In the genomic region with DNA sequence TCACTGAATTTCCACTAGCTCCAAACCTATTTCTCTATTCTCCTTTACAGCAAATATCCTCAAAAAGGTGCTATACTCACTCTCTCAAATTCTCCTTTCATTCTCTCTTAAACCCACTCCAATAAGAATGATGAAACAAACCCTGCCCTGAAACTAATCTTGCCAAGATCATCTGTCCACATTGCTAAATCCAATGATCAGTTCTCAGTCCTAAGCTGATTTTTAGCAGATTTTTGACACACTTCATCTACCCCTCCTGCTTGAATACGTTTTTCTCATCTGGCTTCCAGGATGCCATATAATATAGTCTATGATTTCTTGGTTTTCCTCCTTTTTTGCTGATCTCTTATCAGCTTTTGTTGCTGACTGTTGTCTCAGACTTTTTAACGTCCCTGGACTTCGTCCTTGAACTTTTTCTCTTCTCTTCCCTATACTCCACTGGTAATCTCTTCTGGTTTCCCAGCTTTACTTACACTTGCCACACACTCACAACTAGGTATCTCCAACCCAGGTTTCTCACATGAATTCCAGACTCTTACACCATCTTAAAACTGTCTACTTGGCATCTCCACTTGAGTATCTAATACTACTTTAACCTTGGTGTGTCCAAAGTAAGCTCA, we compare ENCODE assay signal across 22 cellular contexts. TPM values are rescaled to one million over a fixed set of nuclear protein-coding genes. Genes with fewer than 3 reads are reported as not detected.
DNase-seq lines count a peak whose midpoint lies in the region; ATAC-seq and TF ChIP-seq lines count a peak whose summit lies in the region.
"Had no signal": no experiment of that assay in that cellular context is flagged by ENCODE, and none has a peak within 500 bp of the region (broad histone marks: within the 10 kb centered on the region; RNA-seq: fewer than 3 reads in every experiment).

No MANE protein-coding gene starts in this region.

- H3K27me3 Mint-ChIP-seq in MCF 10A (ENCODE audit: insufficient read depth, unreplicated experiment): no peaks in the 10 kb centered on the region
- H3K27me3 Mint-ChIP-seq in brain: no peaks in the 10 kb centered on the region
- no peaks in the 10 kb centered on the region for H3K27me3 Mint-ChIP-seq in type B pancreatic cell
- H3K27me3 Mint-ChIP-seq: IgD-negative memory B cell had no signal

- peak; percentile 31 to 52 for TF ChIP-seq RAD21 in liver (IDR thresholded peaks at IDR 0.05)

- H3K9me3 Mint-ChIP-seq in MCF 10A (ENCODE audit: unreplicated experiment) (no peaks in the 10 kb centered on the region), brain (no peaks in the 10 kb centered on the region), type B pancreatic cell (no peaks in the 10 kb centered on the region)
- H3K9me3 Mint-ChIP-seq: CD14-positive monocyte, H9, IgD-negative memory B cell had no signal

- H2AFZ ChIP-seq in PC-3 (ENCODE audit: low read length): no peak overlapping the region

- DNase-seq in MCF 10A (ENCODE audit: unreplicated experiment) (no peak), breast epithelium (ENCODE audit: low spot score in 2 of 2) (no peak), type B pancreatic cell (ENCODE audit: extremely low spot score, unreplicated experiment) (no peak), PC-3 (no peak), foreskin keratinocyte (no peak)
- no peak for DNase-seq in effector memory CD4-positive, alpha-beta T cell
- DNase-seq: DMS79 treated with DMSO at 0.1 percent for 48 hours, H9, Kasumi-1, NCI-H1092 treated with DMSO at 0.1 percent for 48 hours, NCI-H2081, NCI-H2171 treated with DMSO at 0.1 percent for 48 hours, NCI-H446 treated with DMSO at 0.1 percent for 48 hours, NCI-H69, RPMI8226, SIG-M5 had no signal

- H3K4me2 ChIP-seq in PC-3 (ENCODE audit: low read length): no peak overlapping the region

- peaks cover 5% of the 10 kb centered on the region; the same call in 1 of the 2 replicates for H3K79me2 ChIP-seq in PC-3 (ENCODE audit: low read length)

- CTCF ChIA-PET in MCF 10A (lab: Yijun Ruan, JAX): no interaction called here
- CTCF ChIA-PET in PC-3 (lab: Charles Lee): no interaction called here

- H4K20me1 ChIP-seq in PC-3 (ENCODE audit: low read length): no peaks in the 10 kb centered on the region

- H3K4me3 ChIP-seq in breast epithelium: no peak overlapping the region
- no peak overlapping the region for H3K4me3 ChIP-seq in liver (ENCODE audit: low read depth in 1 of 3, low read length in 3 of 3)
- H3K4me3 ChIP-seq in PC-3 (ENCODE audit: low read length): no peak overlapping the region
- H3K4me3 ChIP-seq in effector memory CD4-positive, alpha-beta T cell (ENCODE audit: insufficient read depth, low read depth, low read length, poor library complexity, severe bottlenecking): no peak overlapping the region

- no peak for ATAC-seq in PC-3
- ATAC-seq in foreskin keratinocyte: no peak

- TF ChIP-seq POLR2A in breast epithelium (IDR thresholded peaks at IDR 0.05): no peak

- H3K9me3 ChIP-seq in breast epithelium: no peaks in the 10 kb centered on the region
- H3K9me3 ChIP-seq in liver (ENCODE audit: control insufficient read depth in 4 of 4, low read length in 3 of 4): no peaks in the 10 kb centered on the region
- no peaks in the 10 kb centered on the region for H3K9me3 ChIP-seq in PC-3 (ENCODE audit: low read length)
- H3K9me3 ChIP-seq in effector memory CD4-positive, alpha-beta T cell (ENCODE audit: control insufficient read depth, low read length): no peaks in the 10 kb centered on the region

- H3K27ac ChIP-seq in breast epithelium (no peak overlapping the region), liver (ENCODE audit: low read depth in 1 of 2, low read length in 2 of 2) (peak overlapping the region; percentile 63 to 67), PC-3 (ENCODE audit: low read length) (no peak overlapping the region), foreskin keratinocyte (no peak overlapping the region)
- no peak overlapping the region for H3K27ac ChIP-seq in effector memory CD4-positive, alpha-beta T cell (ENCODE audit: insufficient read depth, low read length, poor library complexity, severe bottlenecking)
- H3K27ac ChIP-seq: 22Rv1, HL-60 had no signal

- peaks cover 11% of the 10 kb centered on the region for H3K36me3 Mint-ChIP-seq in MCF 10A (ENCODE audit: insufficient read depth, unreplicated experiment)
- peaks cover 52% of the 10 kb centered on the region for H3K36me3 Mint-ChIP-seq in brain
- H3K36me3 Mint-ChIP-seq in type B pancreatic cell: peaks cover 3% of the 10 kb centered on the region

- H3K4me1 Mint-ChIP-seq in MCF 10A (ENCODE audit: insufficient read depth, unreplicated experiment): peaks cover 9% of the 10 kb centered on the region
- peaks cover 28% of the 10 kb centered on the region for H3K4me1 Mint-ChIP-seq in brain
- peaks cover 18% of the 10 kb centered on the region for H3K4me1 Mint-ChIP-seq in type B pancreatic cell (ENCODE audit: unreplicated experiment)

- WGBS in liver: 23% methylated on average over 3 of the region's 3 CpGs

- BruUV-seq in MCF 10A (replicated peaks; lab: Mats Ljungman, UMichigan) (no TSS peak), PC-3 (replicated peaks; lab: Mats Ljungman, UMichigan) (no TSS peak)

- H3K4me3 Mint-ChIP-seq in MCF 10A (ENCODE audit: unreplicated experiment) (no peak overlapping the region), brain (no peak overlapping the region), type B pancreatic cell (no peak overlapping the region)
- H3K4me3 Mint-ChIP-seq: CD14-positive monocyte, H9 had no signal

- H3K27me3 ChIP-seq in breast epithelium: no peaks in the 10 kb centered on the region
- H3K27me3 ChIP-seq in liver (ENCODE audit: control insufficient read depth in 4 of 4, insufficient read depth in 4 of 4, low read length in 3 of 4): no peaks in the 10 kb centered on the region
- H3K27me3 ChIP-seq in PC-3 (ENCODE audit: low read length): no peaks in the 10 kb centered on the region
- no peaks in the 10 kb centered on the region for H3K27me3 ChIP-seq in effector memory CD4-positive, alpha-beta T cell (replicated peaks; ENCODE audit: control insufficient read depth, insufficient read depth, low read length, poor library complexity, severe bottlenecking)
- H3K27me3 ChIP-seq in foreskin keratinocyte: no peaks in the 10 kb centered on the region

- H3K27ac Mint-ChIP-seq in MCF 10A (ENCODE audit: low read depth, unreplicated experiment): peak overlapping the region; percentile 1
- H3K27ac Mint-ChIP-seq in brain: peak overlapping the region in 3 of 5 experiments; percentile 15 to 55 (median 19)
- peak overlapping the region; percentile 22 for H3K27ac Mint-ChIP-seq in type B pancreatic cell
- H3K27ac Mint-ChIP-seq: CD14-positive monocyte had no signal

- H3F3A ChIP-seq in PC-3 (ENCODE audit: low read length, unreplicated experiment): peaks cover 4% of the 10 kb centered on the region

- H3K9ac ChIP-seq in liver (ENCODE audit: low read depth in 1 of 2, low read length in 2 of 2) (no peak overlapping the region), PC-3 (ENCODE audit: low read length) (no peak overlapping the region)

- intact Hi-C loops in MCF 10A (cut with micrococcal nuclease) (no loop called here), breast epithelium (cut with DNase I; ENCODE audit: low total_unique reads) (no loop called here), PC-3 (cut with micrococcal nuclease) (no loop called here)

- H3K4me1 ChIP-seq in breast epithelium: no peaks in the 10 kb centered on the region
- peaks cover 2 to 18% (median 9%) of the 10 kb centered on the region in 4 donors for H3K4me1 ChIP-seq in liver (ENCODE audit: control insufficient read depth in 4 of 4, insufficient read depth in 4 of 4, low read length in 3 of 4)
- H3K4me1 ChIP-seq in PC-3 (ENCODE audit: insufficient read depth, low read length): peaks cover 17% of the 10 kb centered on the region
- no peaks in the 10 kb centered on the region for H3K4me1 ChIP-seq in effector memory CD4-positive, alpha-beta T cell (ENCODE audit: control insufficient read depth, insufficient read depth, low read length, poor library complexity, severe bottlenecking)
- no peaks in the 10 kb centered on the region for H3K4me1 ChIP-seq in foreskin keratinocyte

- TF ChIP-seq CTCF in MCF 10A (IDR thresholded peaks at IDR 0.05; ENCODE audit: unreplicated experiment) (no peak), breast epithelium (IDR thresholded peaks at IDR 0.05) (no peak), brain (conservative IDR thresholded peaks at IDR 0.05) (no peak), liver (IDR thresholded peaks at IDR 0.05; ENCODE audit: low read depth, low read length, missing input control) (no peak), type B pancreatic cell (conservative IDR thresholded peaks at IDR 0.05) (no peak), PC-3 (conservative IDR thresholded peaks at IDR 0.05; ENCODE audit: low read depth, low read length) (no peak), foreskin keratinocyte (conservative IDR thresholded peaks at IDR 0.05) (no peak)

- H3K36me3 ChIP-seq in breast epithelium (no peaks in the 10 kb centered on the region), liver (ENCODE audit: control insufficient read depth in 4 of 4, insufficient read depth in 3 of 4, low read depth in 1 of 4, low read length in 3 of 4) (no peaks in the 10 kb centered on the region), PC-3 (ENCODE audit: low read depth, low read length) (no peaks in the 10 kb centered on the region)
- H3K36me3 ChIP-seq in effector memory CD4-positive, alpha-beta T cell (ENCODE audit: control insufficient read depth, insufficient read depth, low read length): no peaks in the 10 kb centered on the region

- no peaks in the 10 kb centered on the region for H3K9me2 ChIP-seq in PC-3 (replicated peaks; ENCODE audit: low read length)

- POLR2A ChIA-PET in MCF 10A (lab: Yijun Ruan, JAX) (interaction anchor here (0.7 to 1.5 kb wide), 3 partner anchors 10 to 87 kb away, joined by 3 to 4 read pairs (median 3); no protein-coding TSS in a partner anchor), PC-3 (lab: Charles Lee; ENCODE audit: unreplicated experiment) (no interaction called here)

TF ChIP-seq in liver, 16 proteins besides CTCF, POLR2A, EP300 and RAD21 (continues in another document):
- TF ChIP-seq FOXA1 (IDR thresholded peaks at IDR 0.05) (no peak), RXRA (IDR thresholded peaks at IDR 0.05) (peak; percentile 14 to 59), HNF4A (conservative IDR thresholded peaks at IDR 0.05) (peak; percentile 56 to 66), FOXA2 (IDR thresholded peaks at IDR 0.05) (peak; percentile 71), TAF1 (conservative IDR thresholded peaks at IDR 0.05) (no peak), JUND (IDR thresholded peaks at IDR 0.05) (peak in 1 of 2 donors; percentile 13)

RNA-seq across cellular contexts. Expression of a gene that starts 35.3 kb away (rescaled TPM):
- total RNA-seq in MCF 10A (2022) (36.8 and 48.4 TPM in 2 replicates), breast epithelium (100 to 1,000 TPM in 2 of 3 donors, 10 to 100 TPM in 1; 65.8 to 166 (median 123) TPM), liver (10 to 100 TPM; 37.1 to 49.1 TPM), type B pancreatic cell (ENCODE audit: low replicate concordance) (100 and 141 TPM in 2 replicates), PC-3 (2014; rRNA removed) (24.2 and 45.2 TPM in 2 replicates), foreskin keratinocyte (20.5 and 23.1 TPM in 2 replicates)
- polyA plus RNA-seq in brain (ENCODE audit: insufficient read depth, low read depth, low replicate concordance) (103 TPM), liver (10 to 100 TPM in 1 of 2 donors, 1 to 10 TPM in 1; 9.8 to 12.6 TPM), foreskin keratinocyte (7.6 and 9.9 TPM in 2 replicates)

Comparison
In these comparisons a context has a peak if more than half of its experiments do, and no peak if none do; other contexts are left out.
1. H3K27ac ChIP-seq: peak in liver (2 of 2); none in breast epithelium (0 of 2), PC-3 (single experiment), effector memory CD4-positive, alpha-beta T cell (single experiment) and foreskin keratinocyte (single experiment).
2. Peak in every context shown above with its lines, with median percentiles within 50 percentile points of each other: H3K27ac Mint-ChIP-seq.